In the genomic region with DNA sequence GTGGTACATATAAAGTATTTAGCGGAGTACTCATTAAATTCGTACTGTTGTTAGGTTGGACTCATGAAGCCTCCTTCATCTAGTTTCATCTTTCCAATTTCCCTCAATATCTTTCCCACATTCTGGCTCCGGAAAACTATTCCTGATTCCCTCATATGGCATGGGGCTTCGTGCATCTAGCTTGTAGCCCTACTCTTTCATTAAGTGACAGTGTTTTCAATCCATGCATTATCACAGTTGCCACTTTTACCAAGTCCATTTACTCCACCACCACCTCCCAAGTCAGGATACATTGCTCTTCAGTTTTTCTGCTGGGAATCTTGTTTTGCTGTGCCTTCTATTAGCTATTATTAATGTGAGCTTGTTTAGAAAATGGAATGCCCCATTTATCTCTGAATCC, we compare ENCODE assay signal across 9 cellular contexts.
"Had no signal": no experiment of that assay in that cellular context is flagged by ENCODE, and none has a peak within 500 bp of the region (broad histone marks: within the 10 kb centered on the region; RNA-seq: fewer than 3 reads in every experiment).

No MANE protein-coding gene starts in this region.

- H2AFZ ChIP-seq: GM23248, GM23338 had no signal

- H3K27ac ChIP-seq: GM23248 had no signal

- H3K36me3 ChIP-seq: HAP-1 had no signal

- H3K9me3 ChIP-seq: HAP-1 had no signal

- H3K9ac ChIP-seq: GM23248 had no signal

- H3K4me1 ChIP-seq: HAP-1 had no signal

- H3K4me3 ChIP-seq: GM23248, GM23338, HAP-1 had no signal

- ATAC-seq: GM23338, HCT116 had no signal

- H3K4me2 ChIP-seq: GM23338 had no signal

- DNase-seq: GM23248, GOT3, H7, H9, HCEC 1CT, HFFc6 had no signal
